23 cellular contexts compared by ENCODE assay signal in the genomic region with DNA sequence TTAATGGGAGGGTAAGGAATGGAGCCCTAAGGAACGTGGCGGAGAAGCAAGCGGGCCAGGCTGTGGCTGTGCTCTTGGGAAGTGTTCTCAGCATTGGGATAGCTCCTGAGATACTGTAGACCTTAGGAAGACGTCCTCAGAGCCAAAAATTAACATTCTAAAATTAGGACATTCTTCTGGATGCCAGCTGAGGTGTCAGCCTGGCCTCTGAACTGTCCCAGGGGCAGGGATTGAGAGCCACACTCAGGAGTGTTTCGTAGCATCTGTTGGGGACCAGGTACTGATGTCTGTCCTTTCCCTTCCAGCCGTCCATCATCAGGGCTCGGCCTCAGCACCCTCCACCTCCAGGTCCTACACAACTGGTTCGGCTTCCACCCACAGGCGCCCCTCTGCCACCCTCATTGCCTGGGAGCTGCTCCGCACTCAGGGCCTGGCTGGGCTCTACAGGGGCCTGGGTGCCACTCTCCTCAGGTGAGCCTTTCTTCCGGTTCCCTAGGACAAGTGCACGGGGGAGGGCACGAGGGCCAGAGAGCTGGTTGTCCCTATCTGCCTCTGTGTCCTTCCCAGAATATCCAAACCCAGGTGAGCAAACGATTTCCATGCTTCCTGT. TPM values are rescaled to one million over a fixed set of nuclear protein-coding genes. Genes with fewer than 3 reads are reported as not detected.
DNase-seq lines count a peak whose midpoint lies in the region; ATAC-seq and TF ChIP-seq lines count a peak whose summit lies in the region.
"Had no signal": no experiment of that assay in that cellular context is flagged by ENCODE, and none has a peak within 500 bp of the region (broad histone marks: within the 10 kb centered on the region; RNA-seq: fewer than 3 reads in every experiment).

No MANE protein-coding gene starts in this region.

- WGBS in heart left ventricle, 4 donors, result 81 to 86% (median 83%) methylated on average over 14 of the region's 14 CpGs
- 78% methylated on average over 14 of the region's 14 CpGs for WGBS in right cardiac atrium

- no peak overlapping the region for H3K27ac ChIP-seq in heart left ventricle
- H3K27ac ChIP-seq in right atrium auricular region, result peak overlapping the region in 1 of 2 donors; percentile 59
- peak overlapping the region; percentile 41 for H3K27ac ChIP-seq in right cardiac atrium (ENCODE audit: low read length)
- H3K27ac ChIP-seq: KMS-11, PC-9, SK-N-MC had no signal

- H3K4me3 ChIP-seq in heart left ventricle, result no peak overlapping the region
- H3K4me3 ChIP-seq in right atrium auricular region, result no peak overlapping the region
- H3K4me3 ChIP-seq in right cardiac atrium (ENCODE audit: low read length), result no peak overlapping the region
- H3K4me3 ChIP-seq: BLaER1, PC-9, SK-N-MC had no signal

- no peaks in the 10 kb centered on the region for H3K9me3 Mint-ChIP-seq in activated T-cell treated with anti-CD3 and anti-CD28 coated beads, Interleukin-2, amount 50 U/mL, for 24 hours
- no peaks in the 10 kb centered on the region for H3K9me3 Mint-ChIP-seq in type B pancreatic cell
- H3K9me3 Mint-ChIP-seq: CD4-positive, alpha-beta T cell had no signal

- intact Hi-C loops in heart left ventricle (cut with DNase I) (no loop called here), right cardiac atrium (cut with DNase I) (no loop called here), posterior vena cava (cut with DNase I) (no loop called here)

- ATAC-seq in heart left ventricle, result peak in 3 of 4 donors; percentile 21 to 41 (median 23)
- peak; percentile 38 to 50 for ATAC-seq in right cardiac atrium
- ATAC-seq in GM21786 (IDR thresholded peaks at IDR 0.05; ENCODE audit: unreplicated experiment), result no peak

- H3K36me3 Mint-ChIP-seq in activated T-cell treated with anti-CD3 and anti-CD28 coated beads, Interleukin-2, amount 50 U/mL, for 24 hours (ENCODE audit: low read depth), result peaks cover 24% of the 10 kb centered on the region
- peaks cover 6% of the 10 kb centered on the region for H3K36me3 Mint-ChIP-seq in type B pancreatic cell

- no peak overlapping the region for H3K27ac Mint-ChIP-seq in activated T-cell treated with anti-CD3 and anti-CD28 coated beads, Interleukin-2, amount 50 U/mL, for 24 hours
- no peak overlapping the region for H3K27ac Mint-ChIP-seq in type B pancreatic cell
- H3K27ac Mint-ChIP-seq: CD4-positive, alpha-beta T cell had no signal

- H3K4me1 ChIP-seq in heart left ventricle (peaks cover 0 to 9% (median 0%) of the 10 kb centered on the region in 12 donors), right atrium auricular region (no peaks in the 10 kb centered on the region), right cardiac atrium (ENCODE audit: control insufficient read depth, insufficient read depth, low read length) (no peaks in the 10 kb centered on the region)

- TF ChIP-seq CTCF in heart left ventricle (IDR thresholded peaks at IDR 0.05) (no peak), right atrium auricular region (IDR thresholded peaks at IDR 0.05) (no peak), type B pancreatic cell (conservative IDR thresholded peaks at IDR 0.05) (no peak)

- DNase-seq in heart left ventricle (no peak), right atrium auricular region (ENCODE audit: low spot score) (no peak), right cardiac atrium (no peak), posterior vena cava (ENCODE audit: low spot score) (peak; percentile 53), nucleus accumbens (lab: John Stamatoyannopoulos, UW) (no peak), type B pancreatic cell (ENCODE audit: extremely low spot score, unreplicated experiment) (no peak)
- no peak for DNase-seq in activated T-cell treated with anti-CD3 and anti-CD28 coated beads, Interleukin-2, amount 50 U/mL, for 24 hours
- DNase-seq: CD4-positive, alpha-beta T cell; GOT3; HCEC 1CT; IMR-90; MM.1S; NCI-H2029; NCI-H446 treated with DMSO at 0.1 percent for 48 hours; NCI-H526; PC-9; SIG-M5 had no signal

- no peaks in the 10 kb centered on the region for H3K27me3 Mint-ChIP-seq in activated T-cell treated with anti-CD3 and anti-CD28 coated beads, Interleukin-2, amount 50 U/mL, for 24 hours
- H3K27me3 Mint-ChIP-seq in type B pancreatic cell, result no peaks in the 10 kb centered on the region
- H3K27me3 Mint-ChIP-seq: CD4-positive, alpha-beta T cell had no signal

- no peaks in the 10 kb centered on the region for H3K27me3 ChIP-seq in heart left ventricle
- H3K27me3 ChIP-seq in right atrium auricular region, result no peaks in the 10 kb centered on the region
- no peaks in the 10 kb centered on the region for H3K27me3 ChIP-seq in right cardiac atrium (ENCODE audit: control insufficient read depth, insufficient read depth)
- H3K27me3 ChIP-seq: BLaER1 had no signal

- no peaks in the 10 kb centered on the region for H3K9me3 ChIP-seq in heart left ventricle
- no peaks in the 10 kb centered on the region for H3K9me3 ChIP-seq in right atrium auricular region
- H3K9me3 ChIP-seq in right cardiac atrium (ENCODE audit: control insufficient read depth, low read length), result no peaks in the 10 kb centered on the region
- H3K9me3 ChIP-seq: BLaER1 had no signal

- peaks cover 0 to 30% (median 19%) of the 10 kb centered on the region in 9 donors for H3K36me3 ChIP-seq in heart left ventricle
- peaks cover 21% of the 10 kb centered on the region for H3K36me3 ChIP-seq in right atrium auricular region

- TF ChIP-seq POLR2A in heart left ventricle (IDR thresholded peaks at IDR 0.05), result no peak

- H3K4me1 Mint-ChIP-seq in activated T-cell treated with anti-CD3 and anti-CD28 coated beads, Interleukin-2, amount 50 U/mL, for 24 hours (ENCODE audit: low read depth), result no peaks in the 10 kb centered on the region
- no peaks in the 10 kb centered on the region for H3K4me1 Mint-ChIP-seq in type B pancreatic cell (ENCODE audit: unreplicated experiment)

- no peak overlapping the region for H3K4me3 Mint-ChIP-seq in activated T-cell treated with anti-CD3 and anti-CD28 coated beads, Interleukin-2, amount 50 U/mL, for 24 hours
- H3K4me3 Mint-ChIP-seq in type B pancreatic cell, result no peak overlapping the region
- H3K4me3 Mint-ChIP-seq: CD4-positive, alpha-beta T cell had no signal

RNA-seq across cellular contexts. Expression of gene SLC25A18, which starts 23.6 kb away (rescaled TPM):
- total RNA-seq in heart left ventricle (10 to 100 TPM in 1 of 9 donors, 1 to 10 TPM in 4, under 1 TPM in 4; 0.27 to 10.2 (median 1.7) TPM), right atrium auricular region (1 to 10 TPM in 1 of 2 donors, under 1 TPM in 1; 0.59 to 3.6 TPM), right cardiac atrium (1 to 10 TPM in 3 of 4 donors, under 1 TPM in 1; 0.96 to 2.6 (median 1.3) TPM), posterior vena cava (1 to 10 TPM in 1 of 2 donors, under 1 TPM in 1; 0.76 to 1.2 TPM), type B pancreatic cell (ENCODE audit: low replicate concordance) (0.43 and 1.4 TPM in 2 replicates)
- polyA plus RNA-seq in heart left ventricle (1 to 10 TPM; 2.4 to 2.6 TPM), right cardiac atrium (2.0 TPM)
- total RNA-seq: CD4-positive, alpha-beta T cell; IMR-90; RPMI7951 had no signal
- polyA plus RNA-seq: AG04450 had no signal

RNA-seq across cellular contexts. Expression of gene ATP6V1E1, which starts 41.6 kb away (rescaled TPM):
- total RNA-seq in heart left ventricle, result 100 to 1,000 TPM; 188 to 293 (median 222) TPM
- polyA plus RNA-seq in heart left ventricle, result 100 to 1,000 TPM; 126 to 333 TPM
- total RNA-seq in right atrium auricular region, result 100 to 1,000 TPM; 202 to 213 TPM
- 100 to 1,000 TPM; 162 to 199 (median 182) TPM for total RNA-seq in right cardiac atrium
- 207 TPM for polyA plus RNA-seq in right cardiac atrium
- total RNA-seq in posterior vena cava, result 100 to 1,000 TPM; 116 to 126 TPM
- 64.2 and 77.3 TPM in 2 replicates for total RNA-seq in type B pancreatic cell (ENCODE audit: low replicate concordance)

RNA-seq across cellular contexts. Expression of gene BCL2L13, which starts 51.6 kb away (rescaled TPM):
- total RNA-seq in heart left ventricle (100 to 1,000 TPM in 2 of 9 donors, 10 to 100 TPM in 7; 81.9 to 187 (median 89.7) TPM), right atrium auricular region (10 to 100 TPM; 56.5 to 64.1 TPM), right cardiac atrium (10 to 100 TPM; 51.6 to 62.9 (median 56.7) TPM), posterior vena cava (10 to 100 TPM; 28.9 to 34.7 TPM), type B pancreatic cell (ENCODE audit: low replicate concordance) (32.5 and 42.8 TPM in 2 replicates)
- polyA plus RNA-seq in heart left ventricle (10 to 100 TPM; 46.3 to 73.5 TPM), right cardiac atrium (40.0 TPM)
